ENCODE assay signal across 8 cellular contexts in genomic region chr6:130293800-130294199, GRCh38.
DNase-seq lines count a peak whose midpoint lies in the region; ATAC-seq lines count a peak whose summit lies in the region.

No MANE protein-coding gene starts in this region.

- intact Hi-C loops in cardiac septum (cut with DNase I), result no loop called here

- peak; percentile 49 for ATAC-seq in HG02938 (IDR thresholded peaks at IDR 0.05; ENCODE audit: unreplicated experiment)

- H3K4me3 ChIP-seq in SJSA1, result no peak overlapping the region

- H3K9me3 ChIP-seq in SJSA1 (replicated peaks), result no peaks in the 10 kb centered on the region

- no peaks in the 10 kb centered on the region for H3K27me3 ChIP-seq in SJSA1 (replicated peaks)

- no peaks in the 10 kb centered on the region for H3K4me1 ChIP-seq in SJSA1 (replicated peaks)

- H3K27ac ChIP-seq in SJSA1, result no peak overlapping the region

- peak in 5 of 6 experiments; percentile 1 to 47 (median 12) for DNase-seq in stimulated activated naive CD4-positive, alpha-beta T cell (lab: John Stamatoyannopoulos, UW)
- no peak for DNase-seq in stimulated activated naive CD4-positive, alpha-beta T cell treated with Interleukin-2 at 50 U/mL for 16 hours (lab: John Stamatoyannopoulos, UW)
- peak; percentile 57 to 58 for DNase-seq in SJSA1 (ENCODE audit: low read depth in 1 of 2, low spot score in 2 of 2)
- DNase-seq in central memory CD4-positive, alpha-beta T cell, result peak; percentile 22
- DNase-seq in myocyte (ENCODE audit: low read depth), result peak; percentile 41
- no peak for DNase-seq in NCI-H1930 (lab: John Stamatoyannopoulos, UW)
- no peak for DNase-seq in cardiac septum (ENCODE audit: low spot score)

- no peaks in the 10 kb centered on the region for H3K36me3 ChIP-seq in SJSA1

Comparison
In these comparisons a context has a peak if more than half of its experiments do, and no peak if none do; other contexts are left out.
1. DNase-seq: peak in stimulated activated naive CD4-positive, alpha-beta T cell (5 of 6), SJSA1 (2 of 2), central memory CD4-positive, alpha-beta T cell (single experiment) and myocyte (single experiment); none in stimulated activated naive CD4-positive, alpha-beta T cell treated with Interleukin-2 at 50 U/mL for 16 hours (single experiment), NCI-H1930 (0 of 2) and cardiac septum (single experiment).